In the genomic region with DNA sequence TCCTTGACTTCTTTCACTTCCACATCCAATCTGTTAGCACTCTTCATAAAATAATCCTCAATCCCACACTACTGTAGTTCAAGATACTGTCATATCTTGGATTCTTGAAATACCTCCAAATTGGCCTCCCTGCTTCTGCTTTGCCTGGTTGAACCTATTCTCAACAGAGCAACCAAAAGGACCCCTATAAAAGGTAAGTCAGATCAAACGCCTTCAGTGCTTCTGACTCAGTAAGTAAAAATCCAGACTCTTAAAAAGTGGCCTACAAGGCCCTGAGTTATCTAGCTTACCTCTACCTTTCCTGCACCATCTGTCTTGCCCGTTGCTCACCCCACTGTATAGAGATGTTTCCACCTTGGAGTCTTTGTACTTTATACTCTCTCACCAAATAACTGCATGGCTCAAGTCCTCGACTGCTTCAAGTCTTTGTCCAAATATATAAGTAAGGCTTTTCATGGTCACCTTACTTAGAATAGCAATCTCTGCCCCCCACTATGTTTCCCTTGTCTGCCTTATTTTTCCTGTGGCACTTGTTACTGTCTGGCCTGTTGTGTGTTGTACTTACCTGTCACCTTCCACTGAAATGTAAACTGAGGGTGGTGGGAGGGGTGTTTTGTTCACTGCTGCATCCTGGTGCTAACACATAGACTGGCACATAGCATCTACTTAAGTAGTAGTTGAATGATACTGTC, we compare ENCODE assay signal across 14 cellular contexts. TPM values are rescaled to one million over a fixed set of nuclear protein-coding genes. Genes with fewer than 3 reads are reported as not detected.
DNase-seq lines count a peak whose midpoint lies in the region; ATAC-seq and TF ChIP-seq lines count a peak whose summit lies in the region.
"Had no signal": no experiment of that assay in that cellular context is flagged by ENCODE, and none has a peak within 500 bp of the region (broad histone marks: within the 10 kb centered on the region; RNA-seq: fewer than 3 reads in every experiment).

No MANE protein-coding gene starts in this region.

- H3K36me3 ChIP-seq in stomach, result peaks cover 30 to 47% (median 40%) of the 10 kb centered on the region in 4 donors

- CTCF ChIA-PET in activated CD4-positive, alpha-beta T cell treated with anti-CD3 and anti-CD28 coated beads, Interleukin-2, amount 10 ng/mL, durations not matched to agents 7 days and 5 days (lab: Charles Lee), result interaction anchor here (0.5 to 1.7 kb wide), 2 partner anchors 159 to 181 kb away, joined by 3 read pairs; no protein-coding TSS in a partner anchor
- CTCF ChIA-PET in activated CD8-positive, alpha-beta T cell treated with anti-CD3 and anti-CD28 coated beads, Interleukin-2, amount 10 ng/mL, durations not matched to agents 7 days and 5 days (lab: Charles Lee), result interaction anchor here (1.0 to 3.0 kb wide), 3 partner anchors 7 to 180 kb away, joined by 3 to 6 read pairs (median 5); no protein-coding TSS in a partner anchor

- H3K36me3 Mint-ChIP-seq in activated CD4-positive, alpha-beta T cell treated with anti-CD3 and anti-CD28 coated beads, Interleukin-2, amount 10 ng/mL, durations not matched to agents 7 days and 5 days (ENCODE audit: low read depth), result peaks cover 46% of the 10 kb centered on the region
- H3K36me3 Mint-ChIP-seq in activated CD8-positive, alpha-beta T cell treated with anti-CD3 and anti-CD28 coated beads, Interleukin-2, amount 10 ng/mL, durations not matched to agents 7 days and 5 days (ENCODE audit: low read depth), result peaks cover 59% of the 10 kb centered on the region
- H3K36me3 Mint-ChIP-seq in immature natural killer cell (peaks cover 17 to 38% (median 31%) of the 10 kb centered on the region in 3 donors), glutamatergic neuron (ENCODE audit: unreplicated experiment) (peaks cover 5% of the 10 kb centered on the region)

- WGBS in stomach, 5 donors, result 43 to 66% (median 59%) methylated on average over 3 of the region's 3 CpGs

- H3K27me3 ChIP-seq in stomach, result no peaks in the 10 kb centered on the region

- intact Hi-C loops in stomach (cut with DNase I; ENCODE audit: low total_unique reads), result loop anchor here (10.0 kb wide), 1 partner anchor 98 kb away; no protein-coding TSS in a partner anchor

- no peak for DNase-seq in activated CD4-positive, alpha-beta T cell treated with anti-CD3 and anti-CD28 coated beads, Interleukin-2, amount 10 ng/mL, durations not matched to agents 7 days and 5 days
- no peak for DNase-seq in activated CD4-positive, alpha-beta T cell treated with anti-CD3 and anti-CD28 coated beads for 48 hours
- DNase-seq in activated CD8-positive, alpha-beta T cell treated with anti-CD3 and anti-CD28 coated beads, Interleukin-2, amount 10 ng/mL, durations not matched to agents 7 days and 5 days, result no peak
- DNase-seq in immature natural killer cell, result no peak
- no peak for DNase-seq in stomach
- DNase-seq in DMS79 (lab: John Stamatoyannopoulos, UW), result no peak
- no peak for DNase-seq in glutamatergic neuron
- DNase-seq: amniotic stem cell; Kasumi-1; NCI-H2227 treated with DMSO at 0.1 percent for 48 hours; SHP77 treated with DMSO at 0.1 percent for 48 hours; stimulated activated CD4-positive, alpha-beta T cell treated with anti-CD3 and anti-CD28 coated beads, Interleukin-4, amount 100 ng/mL, for 4 hours had no signal

- ATAC-seq in activated CD8-positive, alpha-beta T cell treated with anti-CD3 and anti-CD28 coated beads, Interleukin-2, amount 10 ng/mL, durations not matched to agents 7 days and 5 days, result no peak
- no peak for ATAC-seq in HG03135 (IDR thresholded peaks at IDR 0.05; ENCODE audit: unreplicated experiment)
- ATAC-seq: esophagus mucosa had no signal

- H3K4me1 ChIP-seq in stomach, result peaks cover 53 to 84% (median 66%) of the 10 kb centered on the region in 4 donors

- H3K27ac ChIP-seq in stomach, result peak overlapping the region; percentile 57 to 100 (median 98)

- no peak for TF ChIP-seq POLR2A in stomach (IDR thresholded peaks at IDR 0.05)

- no peaks in the 10 kb centered on the region for H3K9me3 Mint-ChIP-seq in activated CD4-positive, alpha-beta T cell treated with anti-CD3 and anti-CD28 coated beads, Interleukin-2, amount 10 ng/mL, durations not matched to agents 7 days and 5 days
- H3K9me3 Mint-ChIP-seq in activated CD8-positive, alpha-beta T cell treated with anti-CD3 and anti-CD28 coated beads, Interleukin-2, amount 10 ng/mL, durations not matched to agents 7 days and 5 days (ENCODE audit: insufficient read depth), result no peaks in the 10 kb centered on the region
- H3K9me3 Mint-ChIP-seq in immature natural killer cell (no peaks in the 10 kb centered on the region), glutamatergic neuron (ENCODE audit: unreplicated experiment) (peaks cover 23% of the 10 kb centered on the region)

- H3K4me3 Mint-ChIP-seq in activated CD4-positive, alpha-beta T cell treated with anti-CD3 and anti-CD28 coated beads, Interleukin-2, amount 10 ng/mL, durations not matched to agents 7 days and 5 days, result no peak overlapping the region
- H3K4me3 Mint-ChIP-seq in activated CD8-positive, alpha-beta T cell treated with anti-CD3 and anti-CD28 coated beads, Interleukin-2, amount 10 ng/mL, durations not matched to agents 7 days and 5 days, result no peak overlapping the region
- H3K4me3 Mint-ChIP-seq in immature natural killer cell (no peak overlapping the region), glutamatergic neuron (ENCODE audit: unreplicated experiment) (no peak overlapping the region)

- POLR2A ChIA-PET in activated CD4-positive, alpha-beta T cell treated with anti-CD3 and anti-CD28 coated beads, Interleukin-2, amount 10 ng/mL, durations not matched to agents 7 days and 5 days (lab: Charles Lee), result no interaction called here
- POLR2A ChIA-PET in activated CD8-positive, alpha-beta T cell treated with anti-CD3 and anti-CD28 coated beads, Interleukin-2, amount 10 ng/mL, durations not matched to agents 7 days and 5 days (lab: Charles Lee), result no interaction called here

- H3K9me3 ChIP-seq in stomach, result no peaks in the 10 kb centered on the region

- TF ChIP-seq CTCF in stomach (IDR thresholded peaks at IDR 0.05) (no peak), glutamatergic neuron (IDR thresholded peaks at IDR 0.05; ENCODE audit: partially characterized antibody, unreplicated experiment) (no peak)

- peaks cover 41% of the 10 kb centered on the region for H3K4me1 Mint-ChIP-seq in activated CD4-positive, alpha-beta T cell treated with anti-CD3 and anti-CD28 coated beads, Interleukin-2, amount 10 ng/mL, durations not matched to agents 7 days and 5 days
- peaks cover 66% of the 10 kb centered on the region for H3K4me1 Mint-ChIP-seq in activated CD8-positive, alpha-beta T cell treated with anti-CD3 and anti-CD28 coated beads, Interleukin-2, amount 10 ng/mL, durations not matched to agents 7 days and 5 days (ENCODE audit: low read depth)
- H3K4me1 Mint-ChIP-seq in immature natural killer cell, result peaks cover 79 to 90% of the 10 kb centered on the region in 2 donors
- H3K4me1 Mint-ChIP-seq in glutamatergic neuron (ENCODE audit: low read depth, unreplicated experiment), result peaks cover 23% of the 10 kb centered on the region

- no peak for TF ChIP-seq EP300 in stomach (IDR thresholded peaks at IDR 0.05)

- no peak overlapping the region for H3K4me3 ChIP-seq in stomach

- H3K27me3 Mint-ChIP-seq in activated CD4-positive, alpha-beta T cell treated with anti-CD3 and anti-CD28 coated beads, Interleukin-2, amount 10 ng/mL, durations not matched to agents 7 days and 5 days, result no peaks in the 10 kb centered on the region
- H3K27me3 Mint-ChIP-seq in activated CD8-positive, alpha-beta T cell treated with anti-CD3 and anti-CD28 coated beads, Interleukin-2, amount 10 ng/mL, durations not matched to agents 7 days and 5 days (ENCODE audit: low read depth), result no peaks in the 10 kb centered on the region
- H3K27me3 Mint-ChIP-seq in immature natural killer cell (ENCODE audit: low read depth in 3 of 3), result peaks cover 10 to 30% (median 13%) of the 10 kb centered on the region in 3 donors
- H3K27me3 Mint-ChIP-seq in glutamatergic neuron (ENCODE audit: unreplicated experiment), result peaks cover 18% of the 10 kb centered on the region

- H3K27ac Mint-ChIP-seq in activated CD4-positive, alpha-beta T cell treated with anti-CD3 and anti-CD28 coated beads, Interleukin-2, amount 10 ng/mL, durations not matched to agents 7 days and 5 days, result peak overlapping the region; percentile 17
- peak overlapping the region; percentile 13 for H3K27ac Mint-ChIP-seq in activated CD8-positive, alpha-beta T cell treated with anti-CD3 and anti-CD28 coated beads, Interleukin-2, amount 10 ng/mL, durations not matched to agents 7 days and 5 days
- H3K27ac Mint-ChIP-seq in immature natural killer cell (peak overlapping the region; percentile 57 to 82 (median 78)), glutamatergic neuron (ENCODE audit: unreplicated experiment) (no peak overlapping the region)

RNA-seq across cellular contexts. Expression of gene PIGV, which starts 5.1 kb away (rescaled TPM):
- total RNA-seq in activated CD4-positive, alpha-beta T cell treated with anti-CD3 and anti-CD28 coated beads, Interleukin-2, amount 10 ng/mL, durations not matched to agents 7 days and 5 days, result 10 to 100 TPM; 16.4 to 16.9 TPM
- total RNA-seq in activated CD8-positive, alpha-beta T cell treated with anti-CD3 and anti-CD28 coated beads, Interleukin-2, amount 10 ng/mL, durations not matched to agents 7 days and 5 days, result 10 to 100 TPM; 19.9 to 20.3 TPM
- 10 to 100 TPM in 2 of 3 donors, 1 to 10 TPM in 1; 9.8 to 20.0 (median 13.7) TPM for polyA plus RNA-seq in immature natural killer cell
- total RNA-seq in stomach, result 10 to 100 TPM in 2 of 5 donors, 1 to 10 TPM in 1, under 1 TPM in 1, not detected in 1; 0.87 to 30.8 (median 8.7) TPM
- 1 to 10 TPM; 3.4 to 7.5 (median 6.4) TPM for polyA plus RNA-seq in stomach
- 6.7 TPM for total RNA-seq in glutamatergic neuron (ENCODE audit: unreplicated experiment)

RNA-seq across cellular contexts. Expression of gene ZDHHC18, which starts 43.8 kb away (rescaled TPM):
- total RNA-seq in activated CD4-positive, alpha-beta T cell treated with anti-CD3 and anti-CD28 coated beads, Interleukin-2, amount 10 ng/mL, durations not matched to agents 7 days and 5 days, result 10 to 100 TPM; 45.1 to 55.0 TPM
- 10 to 100 TPM; 47.6 to 50.9 TPM for total RNA-seq in activated CD8-positive, alpha-beta T cell treated with anti-CD3 and anti-CD28 coated beads, Interleukin-2, amount 10 ng/mL, durations not matched to agents 7 days and 5 days
- polyA plus RNA-seq in immature natural killer cell (1 to 10 TPM; 7.3 to 8.8 (median 7.8) TPM), stomach (1 to 10 TPM; 6.3 to 9.0 (median 6.7) TPM)
- total RNA-seq in stomach (10 to 100 TPM in 3 of 5 donors, 1 to 10 TPM in 2; 5.2 to 81.7 (median 13.3) TPM), glutamatergic neuron (ENCODE audit: unreplicated experiment) (52.6 TPM)
